18 cellular contexts compared by ENCODE assay signal in the genomic region with DNA sequence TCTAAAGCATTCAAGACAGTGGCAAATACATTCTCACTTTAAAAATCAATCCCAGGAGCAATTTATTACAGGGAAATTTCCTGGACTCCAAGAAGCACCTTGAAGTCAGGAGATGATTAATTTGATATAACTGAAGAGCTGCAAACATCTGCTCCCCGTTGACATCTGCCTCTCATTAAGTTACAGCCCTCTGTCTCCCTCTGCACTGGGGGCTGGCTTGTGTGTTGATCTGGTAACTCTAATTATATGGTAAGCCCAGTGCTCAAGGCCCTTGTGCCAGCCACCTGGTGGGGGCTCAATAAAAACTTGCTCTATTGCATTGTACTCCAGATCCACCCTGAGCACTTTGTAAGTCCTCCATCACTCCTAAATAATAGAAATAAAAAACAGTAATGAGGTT.
DNase-seq lines count a peak whose midpoint lies in the region; ATAC-seq lines count a peak whose summit lies in the region.
"Had no signal": no experiment of that assay in that cellular context is flagged by ENCODE, and none has a peak within 500 bp of the region (broad histone marks: within the 10 kb centered on the region; RNA-seq: fewer than 3 reads in every experiment).

No MANE protein-coding gene starts in this region.

- no peak for ATAC-seq in HG02884 (IDR thresholded peaks at IDR 0.05; ENCODE audit: unreplicated experiment)
- ATAC-seq in GM18909 (IDR thresholded peaks at IDR 0.05; ENCODE audit: poor library complexity, unreplicated experiment): no peak
- ATAC-seq in HG03571 (IDR thresholded peaks at IDR 0.05; ENCODE audit: unreplicated experiment): no peak
- ATAC-seq: body of pancreas; esophagus mucosa; gastrocnemius medialis; Right ventricle myocardium inferior; stimulated activated naive CD8-positive, alpha-beta T cell treated with anti-CD3 and anti-CD28 coated beads, Interleukin-15, Interleukin-2, amounts not matched to agents 100 U/mL and 50 U/mL, for 24 hours had no signal

- peak; percentile 98 for DNase-seq in NCI-H1105 treated with DMSO at 0.1 percent for 48 hours (lab: John Stamatoyannopoulos, UW)
- peak; percentile 84 for DNase-seq in NCI-H2171 (lab: John Stamatoyannopoulos, UW)
- peak; percentile 90 for DNase-seq in NCI-H82 treated with DMSO at 0.1 percent for 48 hours (lab: John Stamatoyannopoulos, UW; ENCODE audit: unreplicated experiment)
- no peak for DNase-seq in stimulated activated CD8-positive, alpha-beta memory T cell treated with anti-CD3 and anti-CD28 coated beads, Interleukin-4, amount 100 ng/mL, for 48 hours
- DNase-seq: activated CD8-positive, alpha-beta memory T cell treated with anti-CD3 and anti-CD28 coated beads, Interleukin-2, amount 50 U/mL, for 48 hours; body of pancreas; Caco-2; effector CD8-positive, alpha-beta T cell; gastrocnemius medialis; HFFc6; NCI-H2029; stimulated activated naive CD8-positive, alpha-beta T cell treated with anti-CD3 and anti-CD28 coated beads, Interleukin-15, Interleukin-2, amounts not matched to agents 100 U/mL and 50 U/mL, for 24 hours; thyroid gland had no signal
